10 cellular contexts compared by ENCODE assay signal in the genomic region with DNA sequence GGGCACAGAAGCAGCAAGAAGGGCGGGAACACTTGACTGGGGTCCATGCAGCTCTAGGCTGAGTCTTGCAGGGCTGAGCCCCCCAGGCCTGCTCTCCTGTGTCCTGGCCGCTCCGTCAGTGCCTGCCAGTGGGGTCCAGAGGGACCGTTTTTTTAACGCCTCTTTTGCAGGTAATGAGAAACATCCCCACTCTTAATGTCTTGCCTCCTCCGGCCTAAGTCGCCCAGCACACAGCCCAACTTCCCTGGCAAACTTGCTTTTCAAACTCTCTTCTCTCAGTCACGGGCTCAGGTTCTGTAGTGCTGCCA. TPM values are rescaled to one million over a fixed set of nuclear protein-coding genes. Genes with fewer than 3 reads are reported as not detected.
A peak's percentile ranks its signal among the peaks of the same experiment; 100 is the strongest.
DNase-seq lines count a peak whose midpoint lies in the region; ATAC-seq, FAIRE-seq and TF ChIP-seq lines count a peak whose summit lies in the region.
"Not testable (repeated sequence)": the region's sequence is repeated elsewhere in the genome, so short reads cannot be mapped to it uniquely, and the experiment has no call there.
"Had no signal": no experiment of that assay in that cellular context is flagged by ENCODE, and none has a peak within 500 bp of the region (broad histone marks: within the 10 kb centered on the region; RNA-seq: fewer than 3 reads in every experiment).

No MANE protein-coding gene starts in this region.

- H3K4me3 ChIP-seq in adipocyte (ENCODE audit: low read length) (peak overlapping the region; percentile 52), lower lobe of right lung (peak overlapping the region; percentile 23)
- H3K4me3 ChIP-seq in endothelial cell of umbilical vein (replicated peaks in 1 of 3; ENCODE audit: insufficient read depth in 1 of 3, low read depth in 1 of 3, low read length in 3 of 3); upper lobe of right lung: not testable (repeated sequence)

- H4K20me1 ChIP-seq in endothelial cell of umbilical vein (replicated peaks; ENCODE audit: control insufficient read depth, extremely low read depth, insufficient read depth, low read length) = not testable (repeated sequence)

- H2AFZ ChIP-seq in endothelial cell of umbilical vein (ENCODE audit: low read depth, low read length) = not testable (repeated sequence)

- peaks cover 38% of the 10 kb centered on the region for H3K36me3 Mint-ChIP-seq in Calu3 (ENCODE audit: insufficient read depth, unreplicated experiment)
- not testable (repeated sequence) for H3K36me3 Mint-ChIP-seq in progenitor cell of endocrine pancreas (ENCODE audit: insufficient read depth)

- not testable (repeated sequence) for H3K9me1 ChIP-seq in endothelial cell of umbilical vein (replicated peaks; ENCODE audit: control insufficient read depth, extremely low read depth, insufficient read depth, low read length)

- not testable (repeated sequence) for H3K4me1 Mint-ChIP-seq in Calu3 (ENCODE audit: low read depth, unreplicated experiment); progenitor cell of endocrine pancreas (ENCODE audit: low read depth)

- H3K27me3 Mint-ChIP-seq in Calu3 (ENCODE audit: unreplicated experiment); progenitor cell of endocrine pancreas: not testable (repeated sequence)

- not testable (repeated sequence) for H3K79me2 ChIP-seq in endothelial cell of umbilical vein (ENCODE audit: control insufficient read depth, insufficient read depth, low read length)

- TF ChIP-seq RAD21 in Ishikawa (IDR thresholded peaks at IDR 0.05; ENCODE audit: low read depth) = not testable (repeated sequence)

- H3K36me3 ChIP-seq in adipocyte (ENCODE audit: control insufficient read depth, insufficient read depth, low read length, severe bottlenecking); endothelial cell of umbilical vein (ENCODE audit: control insufficient read depth in 2 of 2, extremely low read depth in 1 of 2, insufficient read depth in 2 of 2, low read length in 2 of 2); lower lobe of right lung; upper lobe of right lung: not testable (repeated sequence)

- H3K4me3 Mint-ChIP-seq in Calu3 (ENCODE audit: low read depth, unreplicated experiment) (peak overlapping the region; percentile 70), progenitor cell of endocrine pancreas (ENCODE audit: low read depth) (peak overlapping the region; percentile 83)

- peak overlapping the region; percentile 23 for H3K4me2 ChIP-seq in endothelial cell of umbilical vein (ENCODE audit: insufficient read depth, low read length)

- POLR2A ChIA-PET in endothelial cell of umbilical vein (lab: Charles Lee) = interaction anchor here (1.0 to 1.8 kb wide), 3 partner anchors 244 to 566 kb away, joined by 3 to 5 read pairs (median 3); no protein-coding TSS in a partner anchor

- H3K9me3 ChIP-seq in adipocyte (ENCODE audit: control insufficient read depth, low read length); endothelial cell of umbilical vein (replicated peaks; ENCODE audit: control insufficient read depth, insufficient read depth, low read length); lower lobe of right lung; upper lobe of right lung: not testable (repeated sequence)

- DNase-seq in Calu3; adipocyte (ENCODE audit: low read depth); endothelial cell of umbilical vein (ENCODE audit: low read depth, low spot score); lower lobe of right lung; progenitor cell of endocrine pancreas (ENCODE audit: low spot score, unreplicated experiment); upper lobe of right lung: not testable (repeated sequence)

- not testable (repeated sequence) for TF ChIP-seq EP300 in Ishikawa (IDR thresholded peaks at IDR 0.05; ENCODE audit: borderline replicate concordance)

- not testable (repeated sequence) for H3K9ac ChIP-seq in adipocyte (ENCODE audit: low read length); endothelial cell of umbilical vein (replicated peaks; ENCODE audit: extremely low read depth, insufficient read depth, low read length)

- BruUV-seq in Calu3 (replicated peaks; lab: Mats Ljungman, UMichigan); endothelial cell of umbilical vein (replicated peaks; lab: Mats Ljungman, UMichigan): not testable (repeated sequence)

- H3K4me1 ChIP-seq in adipocyte (ENCODE audit: control insufficient read depth, insufficient read depth, low read length); endothelial cell of umbilical vein (ENCODE audit: control insufficient read depth, extremely low read depth, insufficient read depth, low read length); lower lobe of right lung; upper lobe of right lung: not testable (repeated sequence)

- dilution Hi-C loops in endothelial cell of umbilical vein (cut with MboI; ENCODE audit: extremely low pct_ligation_motif_present, low sequenced_read_pairs) = not testable (repeated sequence)

- intact Hi-C loops in Calu3 (cut with micrococcal nuclease; ENCODE audit: unreplicated experiment); endothelial cell of umbilical vein (cut with micrococcal nuclease); lower lobe of right lung (cut with DNase I); upper lobe of right lung (cut with DNase I): not testable (repeated sequence)

- not testable (repeated sequence) for H3K27ac ChIP-seq in VCaP; endothelial cell of umbilical vein (ENCODE audit: insufficient read depth, low read depth, low read length); lower lobe of right lung
- peak overlapping the region; percentile 51 for H3K27ac ChIP-seq in upper lobe of right lung

- H3K27ac Mint-ChIP-seq in Calu3 (ENCODE audit: unreplicated experiment) (peak overlapping the region; percentile 79), progenitor cell of endocrine pancreas (peak overlapping the region; percentile 96)

- not testable (repeated sequence) for FAIRE-seq in endothelial cell of umbilical vein (lab: Jason Lieb, UNC)

- ATAC-seq in lower lobe of right lung, upper lobe of right lung: not testable (repeated sequence)

- not testable (repeated sequence) for TF ChIP-seq CTCF in Calu3 (IDR thresholded peaks at IDR 0.05; ENCODE audit: unreplicated experiment); endothelial cell of umbilical vein (IDR thresholded peaks at IDR 0.05; ENCODE audit: extremely low read depth in 1 of 2, insufficient read depth in 1 of 2, low read depth in 1 of 2, low read length in 2 of 2)
- peak; percentile 16; the same call in 1 of the 2 replicates for TF ChIP-seq CTCF in VCaP (conservative IDR thresholded peaks at IDR 0.05)
- TF ChIP-seq CTCF in lower lobe of right lung (IDR thresholded peaks at IDR 0.05) = peak; percentile 50
- peak; percentile 5 for TF ChIP-seq CTCF in progenitor cell of endocrine pancreas (IDR thresholded peaks at IDR 0.05; ENCODE audit: unreplicated experiment)
- peak; percentile 3 for TF ChIP-seq CTCF in upper lobe of right lung (IDR thresholded peaks at IDR 0.05)

- CTCF ChIA-PET in Calu3 (lab: Charles Lee) = interaction anchor here (1.3 kb wide), 1 partner anchor 423 kb away, joined by 5 read pairs; the partner anchor contains the start of gene MAMLD1
- CTCF ChIA-PET in endothelial cell of umbilical vein (lab: Charles Lee) = interaction anchor here (1.1 to 3.3 kb wide), 3 partner anchors 401 to 646 kb away, joined by 4 to 24 read pairs (median 4); partner anchors contain the start of gene MAMLD1

- TF ChIP-seq POLR2A in endothelial cell of umbilical vein (IDR thresholded peaks at IDR 0.05; ENCODE audit: low read depth, low read length) = not testable (repeated sequence)

- not testable (repeated sequence) for H3K27me3 ChIP-seq in adipocyte (replicated peaks; ENCODE audit: control insufficient read depth, insufficient read depth, low read length); endothelial cell of umbilical vein (ENCODE audit: control insufficient read depth in 2 of 2, insufficient read depth in 2 of 2, low read length in 2 of 2); lower lobe of right lung (ENCODE audit: low read depth); upper lobe of right lung

- H3K9me3 Mint-ChIP-seq in Calu3 (ENCODE audit: low read depth, unreplicated experiment); progenitor cell of endocrine pancreas (ENCODE audit: low read depth): not testable (repeated sequence)

RNA-seq across cellular contexts. Expression of gene EOLA2, which starts 2.4 kb away (rescaled TPM):
- 41.2 and 47.3 TPM in 2 replicates for total RNA-seq in Calu3 (2022)
- 24.3 and 35.5 TPM in 2 replicates for total RNA-seq in endothelial cell of umbilical vein
- 28.2 and 33.0 TPM in 2 replicates for polyA plus RNA-seq in endothelial cell of umbilical vein
- polyA plus RNA-seq in endothelial cell of umbilical vein (2011; cell fraction: cytosol; rRNA removed) = 40.1 and 46.0 TPM in 2 replicates
- 62.7 and 67.8 TPM in 2 replicates for polyA plus RNA-seq in endothelial cell of umbilical vein (2011; cell fraction: nucleus; rRNA removed)
- 34.1 and 39.3 TPM in 2 replicates for polyA plus RNA-seq in endothelial cell of umbilical vein (2012)
- 20.8 and 26.5 TPM in 2 replicates for polyA minus RNA-seq in endothelial cell of umbilical vein
- 15.6 TPM for polyA minus RNA-seq in endothelial cell of umbilical vein (2011; cell fraction: cytosol; rRNA and poly(A)+ RNA removed)
- polyA minus RNA-seq in endothelial cell of umbilical vein (2011; cell fraction: nucleus; rRNA and poly(A)+ RNA removed) = 14.2 and 14.5 TPM in 2 replicates
- total RNA-seq in lower lobe of right lung = 21.7 TPM
- total RNA-seq in progenitor cell of endocrine pancreas = 34.4 and 36.4 TPM in 2 replicates
- total RNA-seq in upper lobe of right lung = 26.3 TPM

RNA-seq across cellular contexts. Expression of gene HSFX4, which starts 11.3 kb away (rescaled TPM):
- total RNA-seq in Calu3 (2022) = not detected in 2 replicates
- total RNA-seq in endothelial cell of umbilical vein = not detected in 2 replicates
- polyA plus RNA-seq in endothelial cell of umbilical vein = not detected in 2 replicates
- not detected in 2 replicates for polyA plus RNA-seq in endothelial cell of umbilical vein (2011; cell fraction: cytosol; rRNA removed)
- polyA plus RNA-seq in endothelial cell of umbilical vein (2011; cell fraction: nucleus; rRNA removed) = not detected in 2 replicates
- not detected in 2 replicates for polyA plus RNA-seq in endothelial cell of umbilical vein (2012)
- polyA minus RNA-seq in endothelial cell of umbilical vein = not detected in 2 replicates
- not detected for polyA minus RNA-seq in endothelial cell of umbilical vein (2011; cell fraction: cytosol; rRNA and poly(A)+ RNA removed)
- not detected in 2 replicates for polyA minus RNA-seq in endothelial cell of umbilical vein (2011; cell fraction: nucleus; rRNA and poly(A)+ RNA removed)
- not detected for total RNA-seq in lower lobe of right lung
- total RNA-seq in progenitor cell of endocrine pancreas = not detected in 2 replicates
- total RNA-seq in upper lobe of right lung = not detected
- total RNA-seq: lung, renal cortical epithelial cell had no signal

RNA-seq across cellular contexts. Expression of gene MAGEA8, which starts 59.7 kb away (rescaled TPM):
- not detected in 2 replicates for total RNA-seq in Calu3 (2022)
- not detected in 2 replicates for total RNA-seq in endothelial cell of umbilical vein
- polyA plus RNA-seq in endothelial cell of umbilical vein = not detected in 2 replicates
- polyA plus RNA-seq in endothelial cell of umbilical vein (2011; cell fraction: cytosol; rRNA removed) = not detected in 2 replicates
- polyA plus RNA-seq in endothelial cell of umbilical vein (2011; cell fraction: nucleus; rRNA removed) = not detected in 2 replicates
- not detected in 2 replicates for polyA plus RNA-seq in endothelial cell of umbilical vein (2012)
- polyA minus RNA-seq in endothelial cell of umbilical vein = not detected in 2 replicates
- polyA minus RNA-seq in endothelial cell of umbilical vein (2011; cell fraction: cytosol; rRNA and poly(A)+ RNA removed) = not detected
- polyA minus RNA-seq in endothelial cell of umbilical vein (2011; cell fraction: nucleus; rRNA and poly(A)+ RNA removed) = not detected in 2 replicates
- not detected for total RNA-seq in lower lobe of right lung
- total RNA-seq in progenitor cell of endocrine pancreas = 0.22 TPM in 1 of 2 replicates, not detected in the other
- total RNA-seq in upper lobe of right lung = not detected
- total RNA-seq: lung, renal cortical epithelial cell had no signal
- polyA plus RNA-seq: lung had no signal
